ENCODE assay signal across 7 cellular contexts in genomic region chr11:3165152-3165705, GRCh38. TPM values are rescaled to one million over a fixed set of nuclear protein-coding genes. Genes with fewer than 3 reads are reported as not detected.
DNase-seq lines count a peak whose midpoint lies in the region; ATAC-seq and TF ChIP-seq lines count a peak whose summit lies in the region.

TSS of gene OSBPL5 (minus strand) at chr11:3165310. CDS start at chr11:3129148, 36,162 bp downstream.

- peak within 1 kb of the TSS; percentile 94 for H3K18ac ChIP-seq in neuronal stem cell (ENCODE audit: low read length)

- peaks cover 7% of the 10 kb centered on the region for H3K79me1 ChIP-seq in neuronal stem cell (ENCODE audit: low read depth, low read length)

- peak within 1 kb of the TSS; percentile 13 for H4K91ac ChIP-seq in neuronal stem cell (ENCODE audit: low read depth, low read length, poor library complexity)

- H3K9me3 ChIP-seq in RWPE2 (ENCODE audit: severe bottlenecking) (no peaks in the 10 kb centered on the region), adipocyte (ENCODE audit: control insufficient read depth, low read length) (no peaks in the 10 kb centered on the region), neuronal stem cell (replicated peaks in 1 of 2; ENCODE audit: control insufficient read depth in 2 of 2, insufficient read depth in 1 of 2, low read depth in 1 of 2, low read length in 2 of 2) (no peaks in the 10 kb centered on the region), thoracic aorta (no peaks in the 10 kb centered on the region)

- peak within 1 kb of the TSS; percentile 83 for H4K8ac ChIP-seq in neuronal stem cell (ENCODE audit: low read depth, low read length)

- H2BK5ac ChIP-seq in neuronal stem cell (ENCODE audit: low read length) = no peak within 1 kb of the TSS

- H3K14ac ChIP-seq in neuronal stem cell (ENCODE audit: low read length) = peak within 1 kb of the TSS; percentile 31

- intact Hi-C loops in head of caudate nucleus (cut with DNase I) = no loop called here

- H2BK15ac ChIP-seq in neuronal stem cell (ENCODE audit: low read length) = peak within 1 kb of the TSS; percentile 90

- peak within 1 kb of the TSS; percentile 73 for H2BK120ac ChIP-seq in neuronal stem cell (ENCODE audit: low read depth, low read length)

- H3K27ac ChIP-seq in HL-60 (replicated peaks) = peak within 1 kb of the TSS; percentile 82
- H3K27ac ChIP-seq in RWPE2 (ENCODE audit: poor library complexity, severe bottlenecking) = peak within 1 kb of the TSS; percentile 18
- H3K27ac ChIP-seq in neuronal stem cell (replicated peaks; ENCODE audit: low read length) = no peak within 1 kb of the TSS
- H3K27ac ChIP-seq in thoracic aorta = peak within 1 kb of the TSS; percentile 83 to 89

- no peaks in the 10 kb centered on the region for H3K36me3 ChIP-seq in RWPE2 (ENCODE audit: low read depth)
- no peaks in the 10 kb centered on the region for H3K36me3 ChIP-seq in adipocyte (ENCODE audit: control insufficient read depth, insufficient read depth, low read length, severe bottlenecking)
- no peaks in the 10 kb centered on the region for H3K36me3 ChIP-seq in neuronal stem cell (replicated peaks in 1 of 2; ENCODE audit: control insufficient read depth in 2 of 2, insufficient read depth in 2 of 2, low read length in 2 of 2)
- no peaks in the 10 kb centered on the region for H3K36me3 ChIP-seq in thoracic aorta

- peak; percentile 38 for ATAC-seq in RWPE2 (ENCODE audit: low read depth)
- no peak for ATAC-seq in thoracic aorta (ENCODE audit: insufficient number of reproducible peaks, low FRiP score, low read depth)
- no peak for ATAC-seq in GM18511 (IDR thresholded peaks at IDR 0.05; ENCODE audit: unreplicated experiment)

- DNase-seq in HL-60 (ENCODE audit: low read depth in 1 of 2, low spot score in 1 of 2) (peak in 1 of 2 experiments; percentile 71), RWPE2 (ENCODE audit: low spot score) (peak; percentile 56), adipocyte (ENCODE audit: low read depth) (peak; percentile 89), head of caudate nucleus (peak in 41 of 42 donors; percentile 48 to 90 (median 80)), neuronal stem cell (ENCODE audit: low spot score) (no peak), thoracic aorta (ENCODE audit: low spot score) (no peak)

- H2BK12ac ChIP-seq in neuronal stem cell (ENCODE audit: low read length) = peak within 1 kb of the TSS; percentile 89

- peak within 1 kb of the TSS; percentile 91 for H3K9ac ChIP-seq in adipocyte (ENCODE audit: low read length)
- H3K9ac ChIP-seq in neuronal stem cell (ENCODE audit: low read depth, low read length, poor library complexity) = peak within 1 kb of the TSS; percentile 87

- H3K4me2 ChIP-seq in neuronal stem cell (ENCODE audit: insufficient read depth, low read length, poor library complexity, severe bottlenecking) = peak within 1 kb of the TSS; percentile 99

- H3K4me1 ChIP-seq in RWPE2 (ENCODE audit: insufficient read depth, poor library complexity, severe bottlenecking) = no peaks in the 10 kb centered on the region
- H3K4me1 ChIP-seq in adipocyte (ENCODE audit: control insufficient read depth, insufficient read depth, low read length) = peaks cover 45% of the 10 kb centered on the region
- H3K4me1 ChIP-seq in neuronal stem cell (ENCODE audit: control insufficient read depth in 2 of 2, insufficient read depth in 1 of 2, low read depth in 1 of 2, low read length in 2 of 2) = peaks cover 28 to 38% of the 10 kb centered on the region in 2 donors
- H3K4me1 ChIP-seq in thoracic aorta (ENCODE audit: control insufficient read depth in 1 of 2, low read depth in 2 of 2) = peaks cover 23 to 61% of the 10 kb centered on the region in 2 donors

- H3K4ac ChIP-seq in neuronal stem cell (ENCODE audit: low read length) = no peak within 1 kb of the TSS

- H3K23ac ChIP-seq in neuronal stem cell (ENCODE audit: low read depth, low read length, poor library complexity) = peak within 1 kb of the TSS; percentile 20

- TF ChIP-seq CTCF in HL-60 (IDR thresholded peaks at IDR 0.05; ENCODE audit: insufficient read depth, low read length) (no peak), RWPE2 (IDR thresholded peaks at IDR 0.05; ENCODE audit: poor library complexity, severe bottlenecking) (no peak), thoracic aorta (IDR thresholded peaks at IDR 0.05) (no peak)

- no peaks in the 10 kb centered on the region for H3K27me3 ChIP-seq in HL-60 (ENCODE audit: insufficient read depth, poor library complexity, severe bottlenecking)
- H3K27me3 ChIP-seq in RWPE2 (ENCODE audit: insufficient read depth, poor library complexity, severe bottlenecking) = no peaks in the 10 kb centered on the region
- H3K27me3 ChIP-seq in adipocyte (replicated peaks; ENCODE audit: control insufficient read depth, insufficient read depth, low read length) = no peaks in the 10 kb centered on the region
- peaks cover 0 to 37% (median 4%) of the 10 kb centered on the region in 3 experiments for H3K27me3 ChIP-seq in neuronal stem cell (ENCODE audit: control insufficient read depth in 3 of 3, insufficient read depth in 3 of 3, low read depth in 1 of 3, low read length in 3 of 3)
- H3K27me3 ChIP-seq in thoracic aorta (replicated peaks; ENCODE audit: insufficient read depth) = no peaks in the 10 kb centered on the region

- peak within 1 kb of the TSS; percentile 96 for H2AK5ac ChIP-seq in neuronal stem cell (ENCODE audit: low read depth, low read length)

- no CpG with 5 or more reads among the region's 63 CpGs for WGBS in neuronal stem cell (ENCODE audit: extremely low coverage in 2 of 2, insufficient read length in 2 of 2, insufficient replicate concordance in 1 of 2), 2 donors

- H3K4me3 ChIP-seq in HL-60 (replicated peaks; ENCODE audit: insufficient read depth, low read length) (peak within 1 kb of the TSS; percentile 94), RWPE2 (ENCODE audit: severe bottlenecking) (peak within 1 kb of the TSS; percentile 54), adipocyte (ENCODE audit: low read length) (peak within 1 kb of the TSS; percentile 94), neuronal stem cell (ENCODE audit: low read length in 2 of 2) (peak within 1 kb of the TSS; percentile 85 to 87), thoracic aorta (peak within 1 kb of the TSS; percentile 88)

- H2AFZ ChIP-seq in neuronal stem cell (ENCODE audit: low read length) = peak within 1 kb of the TSS; percentile 94

RNA-seq across cellular contexts. Expression of gene OSBPL5, which starts in this region (rescaled TPM):
- polyA plus RNA-seq in neuronal stem cell (2013, experiment 1 of 2) = 9.5 TPM
- 9.7 TPM for polyA plus RNA-seq in neuronal stem cell (2013, experiment 2 of 2)
- total RNA-seq in thoracic aorta = 100 to 1,000 TPM in 1 of 2 donors, 10 to 100 TPM in 1; 99.9 to 121 TPM

Comparison
In these comparisons a context has a peak if more than half of its experiments do, and no peak if none do; other contexts are left out.
1. DNase-seq: peak in RWPE2 (single experiment), adipocyte (single experiment) and head of caudate nucleus (41 of 42); none in neuronal stem cell (single experiment) and thoracic aorta (single experiment).
2. Peak in every context shown above with its lines, with median percentiles within 50 percentile points of each other: H3K4me3 ChIP-seq.